8 cellular contexts compared by ENCODE assay signal in the genomic region with DNA sequence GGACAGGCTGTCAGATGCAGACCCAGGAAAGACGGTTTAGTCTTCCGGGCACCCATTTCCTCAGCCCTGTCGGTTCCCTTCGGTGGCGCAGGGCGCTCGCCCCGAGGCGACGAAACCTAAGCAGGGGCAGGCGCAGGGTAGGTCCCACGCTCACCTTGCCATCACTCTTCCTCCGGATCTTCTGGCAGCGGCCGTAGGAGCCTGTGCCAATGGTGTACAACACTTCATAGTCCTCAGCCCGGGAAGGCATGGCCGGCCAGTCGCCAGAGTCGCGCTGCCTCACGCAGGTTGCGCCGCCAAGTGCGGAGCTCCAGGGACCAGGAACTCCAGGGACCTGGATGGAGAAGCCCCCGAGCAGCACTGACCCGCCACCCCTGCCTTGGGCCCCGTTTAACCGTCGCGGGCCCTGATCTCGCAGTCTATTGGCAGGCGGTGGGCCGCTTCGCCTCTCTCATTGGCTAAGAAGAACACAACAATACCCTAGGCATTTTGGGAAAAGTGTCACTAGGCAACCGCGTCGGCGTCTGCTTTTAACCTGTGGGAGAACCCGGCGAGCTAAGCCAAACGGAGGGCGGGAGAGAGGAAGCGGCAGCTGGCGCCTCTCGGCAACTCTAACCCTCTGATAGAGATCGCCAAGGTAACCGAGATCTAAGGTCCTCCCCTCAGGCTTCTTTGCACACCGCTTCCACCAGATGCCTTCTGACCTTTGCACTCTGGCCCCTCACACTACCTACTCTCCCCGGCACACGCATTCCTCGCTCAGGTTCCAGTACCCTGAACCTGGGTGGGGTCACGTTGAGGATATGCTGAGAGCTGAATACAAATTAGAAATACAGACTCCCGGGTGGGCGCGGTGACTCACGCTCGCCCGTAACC. TPM values are rescaled to one million over a fixed set of nuclear protein-coding genes. Genes with fewer than 3 reads are reported as not detected.
DNase-seq lines count a peak whose midpoint lies in the region; TF ChIP-seq lines count a peak whose summit lies in the region.

Gene NEK2, minus strand, starts transcription at position 392 of the 876 bp plus-strand sequence. Its CDS starts 142 bp downstream, at position 250.

- H2AK5ac ChIP-seq in mesendoderm (ENCODE audit: low read length), result no peak within 1 kb of the TSS

- H2BK120ac ChIP-seq in mesendoderm (ENCODE audit: low read depth, low read length), result no peak within 1 kb of the TSS

- H2BK5ac ChIP-seq in mesendoderm (ENCODE audit: low read length), result peak within 1 kb of the TSS; percentile 79

- no peak within 1 kb of the TSS for H3K18ac ChIP-seq in mesendoderm (ENCODE audit: low read length)

- peak within 1 kb of the TSS; percentile 66 for H3K4me2 ChIP-seq in mesendoderm (ENCODE audit: low read length)

- H3K56ac ChIP-seq in mesendoderm (ENCODE audit: low read length), result peak within 1 kb of the TSS; percentile 96

- TF ChIP-seq CTCF in GM20000 (IDR thresholded peaks at IDR 0.05; ENCODE audit: extremely low read depth, missing control alignments), result no peak

- no CpG with 5 or more reads among the region's 58 CpGs for WGBS in mesendoderm (ENCODE audit: extremely low coverage, insufficient coverage, low lambda C conversion rate)

- H4K5ac ChIP-seq in mesendoderm (ENCODE audit: low read length), result no peak within 1 kb of the TSS

- H3K79me2 ChIP-seq in mesendoderm (ENCODE audit: control insufficient read depth, insufficient read depth, low read length), result no peaks in the 10 kb centered on the region

- no peak within 1 kb of the TSS for H4K8ac ChIP-seq in mesendoderm (ENCODE audit: low read depth, low read length)

- H3K23ac ChIP-seq in mesendoderm (ENCODE audit: low read length), result no peak within 1 kb of the TSS

- H3K4me1 ChIP-seq in endocrine pancreas (ENCODE audit: control insufficient read depth, insufficient read depth, low read length), result peaks cover 5% of the 10 kb centered on the region
- peaks cover 1% of the 10 kb centered on the region for H3K4me1 ChIP-seq in mesendoderm (ENCODE audit: control insufficient read depth, low read depth, low read length)

- H3K27me3 ChIP-seq in endocrine pancreas (ENCODE audit: control insufficient read depth, insufficient read depth, low read length), result no peaks in the 10 kb centered on the region
- no peaks in the 10 kb centered on the region for H3K27me3 ChIP-seq in mesendoderm (ENCODE audit: insufficient read depth, low read length, poor library complexity)

- H3K4me3 ChIP-seq in endocrine pancreas (ENCODE audit: control insufficient read depth, insufficient read depth, low read length) (peak within 1 kb of the TSS; percentile 56), mesendoderm (ENCODE audit: low read length) (peak within 1 kb of the TSS; percentile 90)

- H3K9me3 ChIP-seq in endocrine pancreas (ENCODE audit: control insufficient read depth, low read length), result no peaks in the 10 kb centered on the region

- H2BK15ac ChIP-seq in mesendoderm (replicated peaks; ENCODE audit: low read depth), result no peak within 1 kb of the TSS

- H3K27ac ChIP-seq in mesendoderm (ENCODE audit: low read depth, low read length), result peak within 1 kb of the TSS; percentile 35

- H3K9ac ChIP-seq in endocrine pancreas (ENCODE audit: control insufficient read depth, insufficient read depth, low read length) (peak within 1 kb of the TSS; percentile 60), mesendoderm (ENCODE audit: low read length) (peak within 1 kb of the TSS; percentile 85)

- H3K36me3 ChIP-seq in endocrine pancreas (ENCODE audit: control insufficient read depth, insufficient read depth, low read length), result no peaks in the 10 kb centered on the region
- no peaks in the 10 kb centered on the region for H3K36me3 ChIP-seq in mesendoderm (ENCODE audit: control insufficient read depth, insufficient read depth, low read length)

- H3K4ac ChIP-seq in mesendoderm (ENCODE audit: low read depth, low read length), result peak within 1 kb of the TSS; percentile 36

- peaks cover 4% of the 10 kb centered on the region for H3K79me1 ChIP-seq in mesendoderm (ENCODE audit: low read length)

- peak; percentile 95 for DNase-seq in COR-L47 (lab: John Stamatoyannopoulos, UW)
- peak; percentile 86 for DNase-seq in GM20000 (ENCODE audit: low spot score)
- peak; percentile 85 for DNase-seq in HS-5 (ENCODE audit: low read depth)
- peak; percentile 95 to 98 for DNase-seq in NOMO-1 (lab: John Stamatoyannopoulos, UW; ENCODE audit: unreplicated experiment in 2 of 2)
- DNase-seq in activated CD8-positive, alpha-beta memory T cell treated with anti-CD3 and anti-CD28 coated beads for 24 hours, result peak; percentile 88
- DNase-seq in mesendoderm, result peak; percentile 100
- peak; percentile 52 for DNase-seq in stimulated activated CD8-positive, alpha-beta memory T cell treated with anti-CD3 and anti-CD28 coated beads, Interleukin-12 subunit alpha, Interleukin-12 subunit beta, amount 100 ng/mL, for 4 hours (ENCODE audit: low read depth)

RNA-seq across cellular contexts. Expression of gene NEK2, which starts in this region (rescaled TPM):
- 13.0 TPM for polyA plus RNA-seq in mesendoderm (2013, experiment 1 of 2)
- 13.9 TPM for polyA plus RNA-seq in mesendoderm (2013, experiment 2 of 2)

Comparison
In these comparisons a context has a peak if more than half of its experiments do, and no peak if none do; other contexts are left out.
1. Peak in every context shown above with its lines: DNase-seq, H3K4me3 ChIP-seq and H3K27ac ChIP-seq.